ENCODE assay signal across 17 cellular contexts in the genomic region with DNA sequence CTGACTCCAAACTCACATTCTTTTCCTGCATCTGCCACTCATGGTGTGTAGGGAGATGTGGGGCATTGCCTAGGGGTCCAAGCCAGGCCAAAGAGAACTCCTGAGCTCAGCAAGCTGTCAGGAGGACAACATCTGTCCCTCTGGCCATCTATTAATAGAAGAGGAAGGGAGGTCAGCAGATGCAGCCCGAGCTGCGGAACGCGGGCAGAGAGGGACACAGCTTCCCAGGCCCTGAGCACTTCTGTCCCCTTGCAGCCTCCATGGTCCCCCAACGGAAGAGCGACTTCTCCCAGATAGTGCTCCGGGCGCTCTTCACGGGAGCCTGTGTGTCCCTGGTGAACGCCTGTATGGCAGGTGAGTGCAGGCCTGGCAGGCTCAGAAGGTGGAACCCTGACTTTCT. TPM values are rescaled to one million over a fixed set of nuclear protein-coding genes. Genes with fewer than 3 reads are reported as not detected.
DNase-seq lines count a peak whose midpoint lies in the region; ATAC-seq and TF ChIP-seq lines count a peak whose summit lies in the region.
"Had no signal": no experiment of that assay in that cellular context is flagged by ENCODE, and none has a peak within 500 bp of the region (broad histone marks: within the 10 kb centered on the region; RNA-seq: fewer than 3 reads in every experiment).

No MANE protein-coding gene starts in this region.

- H3K4me3 ChIP-seq in heart right ventricle (peak overlapping the region in 1 of 10 donors; percentile 12), sigmoid colon (no peak overlapping the region), uterus (no peak overlapping the region)
- H3K4me3 ChIP-seq: BLaER1 treated with 17β-estradiol and CSF1 and Interleukin-3, amounts not matched to agents 10 nM and 100 nM; GM23338 had no signal

- ATAC-seq in Right ventricle myocardium superior (ENCODE audit: poor library complexity) (peak; percentile 71), heart right ventricle (peak; percentile 42 to 73 (median 64))
- ATAC-seq: GM23338 had no signal

- H3K9me3 ChIP-seq in heart right ventricle, result peaks cover 0 to 3% (median 0%) of the 10 kb centered on the region in 11 donors
- H3K9me3 ChIP-seq in sigmoid colon, result no peaks in the 10 kb centered on the region
- no peaks in the 10 kb centered on the region for H3K9me3 ChIP-seq in uterus

- WGBS in heart right ventricle, 2 donors, result 47 to 61% methylated on average over 10 of the region's 10 CpGs
- WGBS in sigmoid colon, 2 donors, result 93 to 97% methylated on average over 10 of the region's 10 CpGs

- no peaks in the 10 kb centered on the region for H3K27me3 ChIP-seq in heart right ventricle
- H3K27me3 ChIP-seq in sigmoid colon, result no peaks in the 10 kb centered on the region
- H3K27me3 ChIP-seq in uterus, result no peaks in the 10 kb centered on the region
- H3K27me3 ChIP-seq: BLaER1 treated with 17β-estradiol and CSF1 and Interleukin-3, amounts not matched to agents 10 nM and 100 nM had no signal

- H3K27ac ChIP-seq in heart right ventricle, result peak overlapping the region in 8 of 10 donors; percentile 13 to 67 (median 50)
- H3K27ac ChIP-seq in sigmoid colon, result no peak overlapping the region
- no peak overlapping the region for H3K27ac ChIP-seq in uterus
- H3K27ac ChIP-seq: HL-60 had no signal

- intact Hi-C loops in Right ventricle myocardium superior (cut with DNase I) (no loop called here), cardiac septum (cut with DNase I) (no loop called here), heart right ventricle (cut with DNase I) (no loop called here), sigmoid colon (cut with DNase I) (no loop called here), uterus (cut with DNase I; ENCODE audit: low total_unique reads) (loop anchor here (10.0 kb wide), 1 partner anchor 90 kb away; no protein-coding TSS in a partner anchor)

- H3K4me1 ChIP-seq in heart right ventricle (peaks cover 0 to 33% (median 16%) of the 10 kb centered on the region in 9 donors), sigmoid colon (peaks cover 0 to 14% (median 2%) of the 10 kb centered on the region in 4 donors), uterus (no peaks in the 10 kb centered on the region)

- TF ChIP-seq EP300 in sigmoid colon (IDR thresholded peaks at IDR 0.05), result no peak

- no peak for TF ChIP-seq CTCF in heart right ventricle (IDR thresholded peaks at IDR 0.05)
- TF ChIP-seq CTCF in sigmoid colon (IDR thresholded peaks at IDR 0.05), result no peak
- no peak for TF ChIP-seq CTCF in uterus (IDR thresholded peaks at IDR 0.05)
- no peak for TF ChIP-seq CTCF in GM10266 (IDR thresholded peaks at IDR 0.05; ENCODE audit: control insufficient read depth, insufficient read depth, low read depth, missing control alignments)

- TF ChIP-seq POLR2A in sigmoid colon (IDR thresholded peaks at IDR 0.05) (no peak), uterus (IDR thresholded peaks at IDR 0.05) (no peak)

- DNase-seq in Right ventricle myocardium superior (peak; percentile 44), cardiac septum (ENCODE audit: low spot score) (no peak), heart right ventricle (peak; percentile 32 to 43), sigmoid colon (peak; percentile 45), uterus (no peak), GM10266 (ENCODE audit: extremely low spot score) (no peak), NCI-H2029 (lab: John Stamatoyannopoulos, UW) (no peak)
- DNase-seq: 8988T; Calu3; CD4-positive, CD25-positive, alpha-beta regulatory T cell; DMS 273 treated with DMSO at 0.1 percent for 48 hours; H7 had no signal

- H3K36me3 ChIP-seq in heart right ventricle (no peaks in the 10 kb centered on the region), sigmoid colon (no peaks in the 10 kb centered on the region), uterus (no peaks in the 10 kb centered on the region)
- H3K36me3 ChIP-seq: BLaER1 treated with 17β-estradiol and CSF1 and Interleukin-3, amounts not matched to agents 10 nM and 100 nM had no signal

RNA-seq across cellular contexts. Expression of gene PDE8A, which starts 37.3 kb away (rescaled TPM):
- total RNA-seq in Right ventricle myocardium superior, result 13.5 TPM
- 28.2 TPM for total RNA-seq in cardiac septum
- total RNA-seq in heart right ventricle, result 10 to 100 TPM; 13.1 to 20.3 (median 17.4) TPM
- 10 to 100 TPM; 10.9 to 46.7 TPM for polyA plus RNA-seq in heart right ventricle
- 10 to 100 TPM; 27.8 to 43.2 (median 36.3) TPM for total RNA-seq in sigmoid colon
- 10 to 100 TPM; 39.0 to 45.5 (median 39.8) TPM for polyA plus RNA-seq in sigmoid colon
- total RNA-seq in uterus, result 10 to 100 TPM; 25.1 to 67.0 (median 34.0) TPM

RNA-seq across cellular contexts. Expression of gene SLC28A1, which starts 59.8 kb away (rescaled TPM):
- total RNA-seq in Right ventricle myocardium superior, result 0.46 TPM
- total RNA-seq in cardiac septum, result 0.83 TPM
- total RNA-seq in heart right ventricle, result 1 to 10 TPM in 8 of 10 donors, under 1 TPM in 2; 0.26 to 2.2 (median 1.6) TPM
- 1 to 10 TPM in 1 of 2 donors, under 1 TPM in 1; 0.07 to 1.3 TPM for polyA plus RNA-seq in heart right ventricle
- total RNA-seq in sigmoid colon, result not detected
- not detected for polyA plus RNA-seq in sigmoid colon
- under 1 TPM in 2 of 4 donors, not detected in 2; 0.21 to 0.43 TPM for total RNA-seq in uterus
- total RNA-seq: CD4-positive, CD25-positive, alpha-beta regulatory T cell; Daoy; G401; GM23338; H7 had no signal
- polyA plus RNA-seq: CD4-positive, CD25-positive, alpha-beta regulatory T cell; GM23338 had no signal

Comparison
In these comparisons a context has a peak if more than half of its experiments do, and no peak if none do; other contexts are left out.
1. DNase-seq: peak in Right ventricle myocardium superior (single experiment), heart right ventricle (2 of 2) and sigmoid colon (single experiment); none in cardiac septum (single experiment), uterus (0 of 2), GM10266 (single experiment) and NCI-H2029 (single experiment).
2. H3K27ac ChIP-seq: peak in heart right ventricle (8 of 10); none in sigmoid colon (0 of 4) and uterus (0 of 2).